1 cellular context compared by ENCODE assay signal in the genomic region with DNA sequence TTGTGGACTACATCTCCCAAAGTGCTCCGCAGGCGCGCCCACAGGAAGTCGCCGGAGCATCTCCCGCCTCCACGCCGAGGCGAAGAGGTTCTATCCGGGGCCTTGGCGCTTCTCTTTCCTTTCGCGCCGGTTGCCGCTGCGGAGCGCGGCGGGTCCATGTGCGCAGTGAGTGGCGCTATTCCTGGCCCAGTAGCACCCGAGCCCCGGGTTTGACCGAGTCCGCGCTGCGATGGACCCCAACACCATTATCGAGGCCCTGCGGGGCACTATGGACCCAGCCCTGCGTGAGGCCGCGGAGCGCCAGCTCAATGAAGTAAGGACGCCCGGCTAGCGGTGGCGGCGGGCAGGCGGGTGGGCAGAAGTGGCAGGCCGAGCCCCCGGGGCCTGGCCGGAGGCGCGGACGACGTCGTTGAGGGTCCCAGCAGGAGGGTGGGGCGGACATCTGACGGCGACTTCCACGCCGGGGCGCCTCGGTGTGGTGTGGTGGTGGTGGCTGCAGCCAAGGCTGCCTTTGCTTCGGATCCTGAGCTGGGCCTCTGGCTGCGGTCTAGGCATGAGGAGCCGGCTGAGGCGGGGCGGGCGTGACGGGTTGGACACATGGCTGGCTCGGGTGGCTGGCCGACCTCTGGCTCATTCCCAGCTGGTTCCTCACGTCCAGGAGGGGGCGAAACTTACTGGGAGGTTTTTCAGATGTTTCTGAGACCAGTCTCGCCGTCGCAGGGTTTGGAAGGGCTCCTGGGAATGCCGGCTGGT.
TF ChIP-seq lines count a peak whose summit lies in the region.

A gene (plus strand): TSS at position 118 of the 753 bp plus-strand sequence. CDS start 112 bp downstream, at position 230.

TF ChIP-seq in HepG2, 621 proteins besides CTCF, POLR2A, EP300 and RAD21 (continued from another document and continues in another):
- TF ChIP-seq, protein P1, sequence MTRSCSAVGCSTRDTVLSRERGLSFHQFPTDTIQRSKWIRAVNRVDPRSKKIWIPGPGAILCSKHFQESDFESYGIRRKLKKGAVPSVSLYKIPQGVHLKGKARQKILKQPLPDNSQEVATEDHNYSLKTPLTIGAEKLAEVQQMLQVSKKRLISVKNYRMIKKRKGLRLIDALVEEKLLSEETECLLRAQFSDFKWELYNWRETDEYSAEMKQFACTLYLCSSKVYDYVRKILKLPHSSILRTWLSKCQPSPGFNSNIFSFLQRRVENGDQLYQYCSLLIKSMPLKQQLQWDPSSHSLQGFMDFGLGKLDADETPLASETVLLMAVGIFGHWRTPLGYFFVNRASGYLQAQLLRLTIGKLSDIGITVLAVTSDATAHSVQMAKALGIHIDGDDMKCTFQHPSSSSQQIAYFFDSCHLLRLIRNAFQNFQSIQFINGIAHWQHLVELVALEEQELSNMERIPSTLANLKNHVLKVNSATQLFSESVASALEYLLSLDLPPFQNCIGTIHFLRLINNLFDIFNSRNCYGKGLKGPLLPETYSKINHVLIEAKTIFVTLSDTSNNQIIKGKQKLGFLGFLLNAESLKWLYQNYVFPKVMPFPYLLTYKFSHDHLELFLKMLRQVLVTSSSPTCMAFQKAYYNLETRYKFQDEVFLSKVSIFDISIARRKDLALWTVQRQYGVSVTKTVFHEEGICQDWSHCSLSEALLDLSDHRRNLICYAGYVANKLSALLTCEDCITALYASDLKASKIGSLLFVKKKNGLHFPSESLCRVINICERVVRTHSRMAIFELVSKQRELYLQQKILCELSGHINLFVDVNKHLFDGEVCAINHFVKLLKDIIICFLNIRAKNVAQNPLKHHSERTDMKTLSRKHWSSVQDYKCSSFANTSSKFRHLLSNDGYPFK (CRISPR knock-in tag; IDR thresholded peaks at IDR 0.05; ENCODE audit: borderline replicate concordance): peak; percentile 90
- no peak for TF ChIP-seq PCBP1 (IDR thresholded peaks at IDR 0.05; ENCODE audit: borderline replicate concordance, low read depth, low read length)
- TF ChIP-seq, protein P2, sequence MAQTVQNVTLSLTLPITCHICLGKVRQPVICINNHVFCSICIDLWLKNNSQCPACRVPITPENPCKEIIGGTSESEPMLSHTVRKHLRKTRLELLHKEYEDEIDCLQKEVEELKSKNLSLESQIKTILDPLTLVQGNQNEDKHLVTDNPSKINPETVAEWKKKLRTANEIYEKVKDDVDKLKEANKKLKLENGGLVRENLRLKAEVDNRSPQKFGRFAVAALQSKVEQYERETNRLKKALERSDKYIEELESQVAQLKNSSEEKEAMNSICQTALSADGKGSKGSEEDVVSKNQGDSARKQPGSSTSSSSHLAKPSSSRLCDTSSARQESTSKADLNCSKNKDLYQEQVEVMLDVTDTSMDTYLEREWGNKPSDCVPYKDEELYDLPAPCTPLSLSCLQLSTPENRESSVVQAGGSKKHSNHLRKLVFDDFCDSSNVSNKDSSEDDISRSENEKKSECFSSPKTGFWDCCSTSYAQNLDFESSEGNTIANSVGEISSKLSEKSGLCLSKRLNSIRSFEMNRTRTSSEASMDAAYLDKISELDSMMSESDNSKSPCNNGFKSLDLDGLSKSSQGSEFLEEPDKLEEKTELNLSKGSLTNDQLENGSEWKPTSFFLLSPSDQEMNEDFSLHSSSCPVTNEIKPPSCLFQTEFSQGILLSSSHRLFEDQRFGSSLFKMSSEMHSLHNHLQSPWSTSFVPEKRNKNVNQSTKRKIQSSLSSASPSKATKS (CRISPR knock-in tag; IDR thresholded peaks at IDR 0.05): no peak; the same call in 1 of the 2 replicates
- TF ChIP-seq MYNN (CRISPR knock-in tag; IDR thresholded peaks at IDR 0.05; ENCODE audit: low read depth): no peak
- no peak; the same call in 1 of the 2 replicates for TF ChIP-seq ZNF558 (CRISPR knock-in tag; IDR thresholded peaks at IDR 0.05; ENCODE audit: borderline replicate concordance)
- TF ChIP-seq CAMTA2 (CRISPR knock-in tag; IDR thresholded peaks at IDR 0.05; ENCODE audit: borderline replicate concordance): peak; percentile 79; the same call in 1 of the 2 replicates
- peak; percentile 83 for TF ChIP-seq ZNF160 (CRISPR knock-in tag; IDR thresholded peaks at IDR 0.05)
- TF ChIP-seq, protein P3, sequence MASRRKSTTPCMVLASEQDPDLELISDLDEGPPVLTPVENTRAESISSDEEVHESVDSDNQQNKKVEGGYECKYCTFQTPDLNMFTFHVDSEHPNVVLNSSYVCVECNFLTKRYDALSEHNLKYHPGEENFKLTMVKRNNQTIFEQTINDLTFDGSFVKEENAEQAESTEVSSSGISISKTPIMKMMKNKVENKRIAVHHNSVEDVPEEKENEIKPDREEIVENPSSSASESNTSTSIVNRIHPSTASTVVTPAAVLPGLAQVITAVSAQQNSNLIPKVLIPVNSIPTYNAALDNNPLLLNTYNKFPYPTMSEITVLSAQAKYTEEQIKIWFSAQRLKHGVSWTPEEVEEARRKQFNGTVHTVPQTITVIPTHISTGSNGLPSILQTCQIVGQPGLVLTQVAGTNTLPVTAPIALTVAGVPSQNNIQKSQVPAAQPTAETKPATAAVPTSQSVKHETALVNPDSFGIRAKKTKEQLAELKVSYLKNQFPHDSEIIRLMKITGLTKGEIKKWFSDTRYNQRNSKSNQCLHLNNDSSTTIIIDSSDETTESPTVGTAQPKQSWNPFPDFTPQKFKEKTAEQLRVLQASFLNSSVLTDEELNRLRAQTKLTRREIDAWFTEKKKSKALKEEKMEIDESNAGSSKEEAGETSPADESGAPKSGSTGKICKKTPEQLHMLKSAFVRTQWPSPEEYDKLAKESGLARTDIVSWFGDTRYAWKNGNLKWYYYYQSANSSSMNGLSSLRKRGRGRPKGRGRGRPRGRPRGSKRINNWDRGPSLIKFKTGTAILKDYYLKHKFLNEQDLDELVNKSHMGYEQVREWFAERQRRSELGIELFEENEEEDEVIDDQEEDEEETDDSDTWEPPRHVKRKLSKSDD (CRISPR knock-in tag; IDR thresholded peaks at IDR 0.05; ENCODE audit: low read depth): no peak
- TF ChIP-seq IRX3 (CRISPR knock-in tag; IDR thresholded peaks at IDR 0.05; ENCODE audit: borderline replicate concordance, low read depth): peak; percentile 32; the same call in 1 of the 2 replicates
- TF ChIP-seq U2AF1 (optimal IDR thresholded peaks at IDR 0.05; ENCODE audit: low read depth, low read length): no peak
- peak; percentile 81 for TF ChIP-seq HDAC1 (CRISPR knock-in tag; IDR thresholded peaks at IDR 0.05)
- no peak for TF ChIP-seq MIER2 (CRISPR knock-in tag; IDR thresholded peaks at IDR 0.05)
- 0 out of 2 replicates have a peak, but pooled peaks have one; percentile 23 for TF ChIP-seq CHCHD3 (CRISPR knock-in tag; IDR thresholded peaks at IDR 0.05)
- peak; percentile 15; the same call in 1 of the 2 replicates for TF ChIP-seq STAG1 (CRISPR knock-in tag; IDR thresholded peaks at IDR 0.05)
- TF ChIP-seq ZNF556 (CRISPR knock-in tag; IDR thresholded peaks at IDR 0.05; ENCODE audit: borderline replicate concordance): peak; percentile 88; the same call in 1 of the 2 replicates
- no peak for TF ChIP-seq KDM5A (IDR thresholded peaks at IDR 0.05; ENCODE audit: borderline replicate concordance, low read length)
- TF ChIP-seq ZNF598 (CRISPR knock-in tag; IDR thresholded peaks at IDR 0.05; ENCODE audit: borderline replicate concordance): peak; percentile 23; the same call in 1 of the 2 replicates
- no peak for TF ChIP-seq RFX5 (IDR thresholded peaks at IDR 0.05; ENCODE audit: low read depth, low read length)
- TF ChIP-seq, protein P4, sequence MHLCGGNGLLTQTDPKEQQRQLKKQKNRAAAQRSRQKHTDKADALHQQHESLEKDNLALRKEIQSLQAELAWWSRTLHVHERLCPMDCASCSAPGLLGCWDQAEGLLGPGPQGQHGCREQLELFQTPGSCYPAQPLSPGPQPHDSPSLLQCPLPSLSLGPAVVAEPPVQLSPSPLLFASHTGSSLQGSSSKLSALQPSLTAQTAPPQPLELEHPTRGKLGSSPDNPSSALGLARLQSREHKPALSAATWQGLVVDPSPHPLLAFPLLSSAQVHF (CRISPR knock-in tag; IDR thresholded peaks at IDR 0.05): no peak
- TF ChIP-seq, protein P5, sequence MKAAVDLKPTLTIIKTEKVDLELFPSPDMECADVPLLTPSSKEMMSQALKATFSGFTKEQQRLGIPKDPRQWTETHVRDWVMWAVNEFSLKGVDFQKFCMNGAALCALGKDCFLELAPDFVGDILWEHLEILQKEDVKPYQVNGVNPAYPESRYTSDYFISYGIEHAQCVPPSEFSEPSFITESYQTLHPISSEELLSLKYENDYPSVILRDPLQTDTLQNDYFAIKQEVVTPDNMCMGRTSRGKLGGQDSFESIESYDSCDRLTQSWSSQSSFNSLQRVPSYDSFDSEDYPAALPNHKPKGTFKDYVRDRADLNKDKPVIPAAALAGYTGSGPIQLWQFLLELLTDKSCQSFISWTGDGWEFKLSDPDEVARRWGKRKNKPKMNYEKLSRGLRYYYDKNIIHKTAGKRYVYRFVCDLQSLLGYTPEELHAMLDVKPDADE (CRISPR knock-in tag; IDR thresholded peaks at IDR 0.05): no peak
- TF ChIP-seq NBN (conservative IDR thresholded peaks at IDR 0.05): no peak
- 0 out of 2 replicates have a peak, but pooled peaks have one; percentile 65 for TF ChIP-seq ZNF557 (CRISPR knock-in tag; IDR thresholded peaks at IDR 0.05)
- TF ChIP-seq SP4 (CRISPR knock-in tag; IDR thresholded peaks at IDR 0.05): peak; percentile 79
- no peak for TF ChIP-seq ZNF432 (CRISPR knock-in tag; IDR thresholded peaks at IDR 0.05; ENCODE audit: borderline replicate concordance)
- peak; percentile 81; the same call in 1 of the 2 replicates for TF ChIP-seq GZF1 (CRISPR knock-in tag; IDR thresholded peaks at IDR 0.05)
- peak; percentile 59 for TF ChIP-seq ZNF792 (CRISPR knock-in tag; IDR thresholded peaks at IDR 0.05)
- TF ChIP-seq HNRNPL (IDR thresholded peaks at IDR 0.05; ENCODE audit: low read depth, low read length): 0 out of 2 replicates have a peak, but pooled peaks have one; percentile 63
- no peak for TF ChIP-seq ZNF83 (CRISPR knock-in tag; IDR thresholded peaks at IDR 0.05; ENCODE audit: borderline replicate concordance)
- TF ChIP-seq, protein P6, sequence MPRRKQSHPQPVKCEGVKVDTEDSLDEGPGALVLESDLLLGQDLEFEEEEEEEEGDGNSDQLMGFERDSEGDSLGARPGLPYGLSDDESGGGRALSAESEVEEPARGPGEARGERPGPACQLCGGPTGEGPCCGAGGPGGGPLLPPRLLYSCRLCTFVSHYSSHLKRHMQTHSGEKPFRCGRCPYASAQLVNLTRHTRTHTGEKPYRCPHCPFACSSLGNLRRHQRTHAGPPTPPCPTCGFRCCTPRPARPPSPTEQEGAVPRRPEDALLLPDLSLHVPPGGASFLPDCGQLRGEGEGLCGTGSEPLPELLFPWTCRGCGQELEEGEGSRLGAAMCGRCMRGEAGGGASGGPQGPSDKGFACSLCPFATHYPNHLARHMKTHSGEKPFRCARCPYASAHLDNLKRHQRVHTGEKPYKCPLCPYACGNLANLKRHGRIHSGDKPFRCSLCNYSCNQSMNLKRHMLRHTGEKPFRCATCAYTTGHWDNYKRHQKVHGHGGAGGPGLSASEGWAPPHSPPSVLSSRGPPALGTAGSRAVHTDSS (CRISPR knock-in tag; conservative IDR thresholded peaks at IDR 0.05): no peak
- TF ChIP-seq ZNF317 (CRISPR knock-in tag; IDR thresholded peaks at IDR 0.05): peak; percentile 77
- peak; percentile 76 for TF ChIP-seq ZSCAN25 (CRISPR knock-in tag; IDR thresholded peaks at IDR 0.05)
- no peak for TF ChIP-seq SAFB2 (CRISPR knock-in tag; IDR thresholded peaks at IDR 0.05; ENCODE audit: borderline replicate concordance, low read depth)
- TF ChIP-seq, protein P7, sequence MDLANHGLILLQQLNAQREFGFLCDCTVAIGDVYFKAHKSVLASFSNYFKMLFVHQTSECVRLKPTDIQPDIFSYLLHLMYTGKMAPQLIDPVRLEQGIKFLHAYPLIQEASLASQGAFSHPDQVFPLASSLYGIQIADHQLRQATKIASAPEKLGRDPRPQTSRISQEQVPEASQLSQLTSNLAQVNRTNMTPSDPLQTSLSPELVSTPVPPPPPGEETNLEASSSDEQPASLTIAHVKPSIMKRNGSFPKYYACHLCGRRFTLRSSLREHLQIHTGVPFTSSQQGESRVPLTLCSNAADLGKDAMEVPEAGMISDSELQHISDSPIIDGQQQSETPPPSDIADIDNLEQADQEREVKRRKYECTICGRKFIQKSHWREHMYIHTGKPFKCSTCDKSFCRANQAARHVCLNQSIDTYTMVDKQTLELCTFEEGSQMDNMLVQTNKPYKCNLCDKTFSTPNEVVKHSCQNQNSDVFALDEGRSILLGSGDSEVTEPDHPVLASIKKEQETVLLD (CRISPR knock-in tag; IDR thresholded peaks at IDR 0.05; ENCODE audit: low read depth): 0 out of 2 replicates have a peak, but pooled peaks have one; percentile 46
- TF ChIP-seq, protein P8, sequence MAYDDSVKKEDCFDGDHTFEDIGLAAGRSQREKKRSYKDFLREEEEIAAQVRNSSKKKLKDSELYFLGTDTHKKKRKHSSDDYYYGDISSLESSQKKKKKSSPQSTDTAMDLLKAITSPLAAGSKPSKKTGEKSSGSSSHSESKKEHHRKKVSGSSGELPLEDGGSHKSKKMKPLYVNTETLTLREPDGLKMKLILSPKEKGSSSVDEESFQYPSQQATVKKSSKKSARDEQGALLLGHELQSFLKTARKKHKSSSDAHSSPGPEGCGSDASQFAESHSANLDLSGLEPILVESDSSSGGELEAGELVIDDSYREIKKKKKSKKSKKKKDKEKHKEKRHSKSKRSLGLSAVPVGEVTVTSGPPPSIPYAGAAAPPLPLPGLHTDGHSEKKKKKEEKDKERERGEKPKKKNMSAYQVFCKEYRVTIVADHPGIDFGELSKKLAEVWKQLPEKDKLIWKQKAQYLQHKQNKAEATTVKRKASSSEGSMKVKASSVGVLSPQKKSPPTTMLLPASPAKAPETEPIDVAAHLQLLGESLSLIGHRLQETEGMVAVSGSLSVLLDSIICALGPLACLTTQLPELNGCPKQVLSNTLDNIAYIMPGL (CRISPR knock-in tag; IDR thresholded peaks at IDR 0.05; ENCODE audit: borderline replicate concordance in 1 of 2, low read depth in 1 of 2): peak; percentile 58 to 94; a peak in 3 of 4 replicates
- TF ChIP-seq NFE2 (CRISPR knock-in tag; IDR thresholded peaks at IDR 0.05): no peak
- TF ChIP-seq, protein P9, sequence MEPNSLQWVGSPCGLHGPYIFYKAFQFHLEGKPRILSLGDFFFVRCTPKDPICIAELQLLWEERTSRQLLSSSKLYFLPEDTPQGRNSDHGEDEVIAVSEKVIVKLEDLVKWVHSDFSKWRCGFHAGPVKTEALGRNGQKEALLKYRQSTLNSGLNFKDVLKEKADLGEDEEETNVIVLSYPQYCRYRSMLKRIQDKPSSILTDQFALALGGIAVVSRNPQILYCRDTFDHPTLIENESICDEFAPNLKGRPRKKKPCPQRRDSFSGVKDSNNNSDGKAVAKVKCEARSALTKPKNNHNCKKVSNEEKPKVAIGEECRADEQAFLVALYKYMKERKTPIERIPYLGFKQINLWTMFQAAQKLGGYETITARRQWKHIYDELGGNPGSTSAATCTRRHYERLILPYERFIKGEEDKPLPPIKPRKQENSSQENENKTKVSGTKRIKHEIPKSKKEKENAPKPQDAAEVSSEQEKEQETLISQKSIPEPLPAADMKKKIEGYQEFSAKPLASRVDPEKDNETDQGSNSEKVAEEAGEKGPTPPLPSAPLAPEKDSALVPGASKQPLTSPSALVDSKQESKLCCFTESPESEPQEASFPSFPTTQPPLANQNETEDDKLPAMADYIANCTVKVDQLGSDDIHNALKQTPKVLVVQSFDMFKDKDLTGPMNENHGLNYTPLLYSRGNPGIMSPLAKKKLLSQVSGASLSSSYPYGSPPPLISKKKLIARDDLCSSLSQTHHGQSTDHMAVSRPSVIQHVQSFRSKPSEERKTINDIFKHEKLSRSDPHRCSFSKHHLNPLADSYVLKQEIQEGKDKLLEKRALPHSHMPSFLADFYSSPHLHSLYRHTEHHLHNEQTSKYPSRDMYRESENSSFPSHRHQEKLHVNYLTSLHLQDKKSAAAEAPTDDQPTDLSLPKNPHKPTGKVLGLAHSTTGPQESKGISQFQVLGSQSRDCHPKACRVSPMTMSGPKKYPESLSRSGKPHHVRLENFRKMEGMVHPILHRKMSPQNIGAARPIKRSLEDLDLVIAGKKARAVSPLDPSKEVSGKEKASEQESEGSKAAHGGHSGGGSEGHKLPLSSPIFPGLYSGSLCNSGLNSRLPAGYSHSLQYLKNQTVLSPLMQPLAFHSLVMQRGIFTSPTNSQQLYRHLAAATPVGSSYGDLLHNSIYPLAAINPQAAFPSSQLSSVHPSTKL (CRISPR knock-in tag; IDR thresholded peaks at IDR 0.05): peak; percentile 7; the same call in 1 of the 2 replicates
